ENCODE assay signal across 27 cellular contexts in genomic region chr11:30567644-30568043, GRCh38. TPM values are rescaled to one million over a fixed set of nuclear protein-coding genes. Genes with fewer than 3 reads are reported as not detected.
"Had no signal": no experiment of that assay in that cellular context is flagged by ENCODE, and none has a peak within 500 bp of the region (broad histone marks: within the 10 kb centered on the region; RNA-seq: fewer than 3 reads in every experiment).

No MANE protein-coding gene starts in this region.

- DNase-seq: activated CD4-positive, alpha-beta T cell treated with anti-CD3 and anti-CD28 coated beads for 4 hours; activated CD8-positive, alpha-beta memory T cell treated with anti-CD3 and anti-CD28 coated beads, Interleukin-2, amount 50 U/mL, for 4 hours; activated CD8-positive, alpha-beta T cell treated with anti-CD3 and anti-CD28 coated beads for 36 hours; activated gamma-delta T cell treated with Interleukin-2 at 50 U/mL for 16 hours; activated naive CD4-positive, alpha-beta T cell treated with anti-CD3 and anti-CD28 coated beads, Interleukin-2, amount 10 ng/mL, durations not matched to agents 7 days and 5 days; activated naive CD8-positive, alpha-beta T cell treated with anti-CD3 and anti-CD28 coated beads for 36 hours; activated T-cell treated with anti-CD3 and anti-CD28 coated beads, Interleukin-2, amount 50 U/mL, for 72 hours; central memory CD4-positive, alpha-beta T cell; MG63; NCI-H1105; NCI-H1436 treated with DMSO at 0.1 percent for 48 hours; NCI-H187; NCI-H2081 treated with DMSO at 0.1 percent for 48 hours; NCI-H446; NCI-H748 treated with DMSO at 0.1 percent for 48 hours; NK-92 treated with Interleukin-12 subunit alpha and Interleukin-12 subunit beta, amount 100 ng/mL, for 24 hours; OCI-M1; RPMI8226; SK-N-SH; T-helper 1 cell; WERI-Rb-1 had no signal

- H3K4me1 Mint-ChIP-seq: activated naive CD4-positive, alpha-beta T cell treated with anti-CD3 and anti-CD28 coated beads, Interleukin-2, amount 10 ng/mL, durations not matched to agents 7 days and 5 days; activated naive CD8-positive, alpha-beta T cell treated with anti-CD3 and anti-CD28 coated beads for 36 hours had no signal

- H3K9ac ChIP-seq: SK-N-SH had no signal

- H3K27me3 Mint-ChIP-seq: activated naive CD4-positive, alpha-beta T cell treated with anti-CD3 and anti-CD28 coated beads, Interleukin-2, amount 10 ng/mL, durations not matched to agents 7 days and 5 days had no signal

- H3K4me2 ChIP-seq: SK-N-SH had no signal

- ATAC-seq: activated CD4-positive, CD25-positive, alpha-beta regulatory T cell treated with anti-CD3 and anti-CD28 coated beads, Interleukin-2, amount 50 U/mL, for 24 hours; activated CD8-positive, alpha-beta T cell treated with anti-CD3 and anti-CD28 coated beads for 36 hours; activated T-cell treated with anti-CD3 and anti-CD28 coated beads, Interleukin-2, amount 50 U/mL, for 72 hours; Panc1; Right ventricle myocardium inferior had no signal

- H3K4me3 ChIP-seq: MG63 had no signal

- H3K4me3 Mint-ChIP-seq: activated CD8-positive, alpha-beta T cell treated with anti-CD3 and anti-CD28 coated beads for 36 hours; activated naive CD4-positive, alpha-beta T cell treated with anti-CD3 and anti-CD28 coated beads, Interleukin-2, amount 10 ng/mL, durations not matched to agents 7 days and 5 days; activated naive CD8-positive, alpha-beta T cell treated with anti-CD3 and anti-CD28 coated beads for 36 hours; activated T-cell treated with anti-CD3 and anti-CD28 coated beads, Interleukin-2, amount 50 U/mL, for 72 hours had no signal

- H3K27ac Mint-ChIP-seq: activated CD8-positive, alpha-beta T cell treated with anti-CD3 and anti-CD28 coated beads for 36 hours; activated naive CD4-positive, alpha-beta T cell treated with anti-CD3 and anti-CD28 coated beads, Interleukin-2, amount 10 ng/mL, durations not matched to agents 7 days and 5 days; activated naive CD8-positive, alpha-beta T cell treated with anti-CD3 and anti-CD28 coated beads for 36 hours; activated T-cell treated with anti-CD3 and anti-CD28 coated beads, Interleukin-2, amount 50 U/mL, for 72 hours; activated T-helper 2 cell treated with anti-CD3 and anti-CD28 coated beads, Interferon-gamma antibody, Interleukin-2, Interleukin-4, amounts not matched to agents 10 μg/mL and 5 μg/mL and 100 μg/mL, durations not matched to agents 14 hours and 24 hours and 36 hours had no signal

- H3K27me3 ChIP-seq: MG63 had no signal

- FAIRE-seq: bronchial epithelial cell had no signal

- H3K36me3 Mint-ChIP-seq: activated naive CD4-positive, alpha-beta T cell treated with anti-CD3 and anti-CD28 coated beads, Interleukin-2, amount 10 ng/mL, durations not matched to agents 7 days and 5 days had no signal

- H3K36me3 ChIP-seq: MG63 had no signal

- H3K27ac ChIP-seq: WERI-Rb-1 had no signal

- H3K9me3 Mint-ChIP-seq: activated CD8-positive, alpha-beta T cell treated with anti-CD3 and anti-CD28 coated beads for 36 hours; activated naive CD4-positive, alpha-beta T cell treated with anti-CD3 and anti-CD28 coated beads, Interleukin-2, amount 10 ng/mL, durations not matched to agents 7 days and 5 days; activated naive CD8-positive, alpha-beta T cell treated with anti-CD3 and anti-CD28 coated beads for 36 hours; activated T-cell treated with anti-CD3 and anti-CD28 coated beads, Interleukin-2, amount 50 U/mL, for 72 hours; activated T-helper 2 cell treated with anti-CD3 and anti-CD28 coated beads, Interferon-gamma antibody, Interleukin-2, Interleukin-4, amounts not matched to agents 10 μg/mL and 5 μg/mL and 100 μg/mL, durations not matched to agents 14 hours and 24 hours and 36 hours had no signal

- H3K9me3 ChIP-seq: MG63, SK-N-SH had no signal

RNA-seq across cellular contexts. Expression of gene MPPED2, which starts 18.5 kb away (rescaled TPM):
- total RNA-seq: activated T-helper 2 cell treated with anti-CD3 and anti-CD28 coated beads, Interferon-gamma antibody, Interleukin-2, Interleukin-4, amounts not matched to agents 10 μg/mL and 5 μg/mL and 100 μg/mL, durations not matched to agents 14 hours and 24 hours and 36 hours; bronchial epithelial cell; T-helper 2 cell treated with Interferon-gamma antibody and Interleukin-4, amounts not matched to agents 100 ng/mL and 5 ng/mL, for 36 hours had no signal
